8 cellular contexts compared by ENCODE assay signal in the genomic region with DNA sequence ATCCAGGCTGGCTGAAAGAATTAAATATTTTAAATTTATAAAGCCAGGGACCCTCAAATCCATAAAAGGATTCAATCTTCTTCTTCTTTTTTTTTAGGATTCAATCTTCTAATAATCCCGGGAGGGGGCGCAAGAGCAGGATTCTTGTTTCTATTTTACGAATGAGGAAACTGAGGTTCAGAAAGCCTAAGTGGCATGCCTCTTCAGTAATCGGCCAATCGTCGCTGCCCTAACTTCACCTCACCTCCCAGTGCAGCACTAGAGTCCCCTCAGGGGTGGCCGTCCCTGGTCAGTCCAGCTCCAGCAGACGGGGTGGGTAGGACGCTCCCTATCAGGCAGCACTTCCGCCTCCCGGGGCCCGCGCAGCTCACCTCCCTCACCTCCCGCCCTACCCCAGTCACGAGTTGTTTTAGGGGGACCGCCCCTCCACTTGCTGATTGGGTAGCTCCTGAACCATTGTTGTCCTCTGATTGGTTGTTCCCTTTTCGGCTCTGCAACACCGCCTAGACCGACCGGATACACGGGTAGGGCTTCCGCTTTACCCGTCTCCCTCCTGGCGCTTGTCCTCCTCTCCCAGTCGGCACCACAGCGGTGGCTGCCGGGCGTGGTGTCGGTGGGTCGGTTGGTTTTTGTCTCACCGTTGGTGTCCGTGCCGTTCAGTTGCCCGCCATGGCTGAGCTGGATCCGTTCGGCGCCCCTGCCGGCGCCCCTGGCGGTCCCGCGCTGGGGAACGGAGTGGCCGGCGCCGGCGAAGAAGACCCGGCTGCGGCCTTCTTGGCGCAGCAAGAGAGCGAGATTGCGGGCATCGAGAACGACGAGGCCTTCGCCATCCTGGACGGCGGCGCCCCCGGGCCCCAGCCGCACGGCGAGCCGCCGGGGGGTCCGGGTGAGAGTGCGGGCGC. TPM values are rescaled to one million over a fixed set of nuclear protein-coding genes. Genes with fewer than 3 reads are reported as not detected.
DNase-seq lines count a peak whose midpoint lies in the region; ATAC-seq and TF ChIP-seq lines count a peak whose summit lies in the region.

A gene with protein sequence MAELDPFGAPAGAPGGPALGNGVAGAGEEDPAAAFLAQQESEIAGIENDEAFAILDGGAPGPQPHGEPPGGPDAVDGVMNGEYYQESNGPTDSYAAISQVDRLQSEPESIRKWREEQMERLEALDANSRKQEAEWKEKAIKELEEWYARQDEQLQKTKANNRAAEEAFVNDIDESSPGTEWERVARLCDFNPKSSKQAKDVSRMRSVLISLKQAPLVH (plus strand): TSS at position 534 of the 902 bp plus-strand sequence. CDS start 136 bp downstream, at position 670.

- peak in 1 of 2 experiments; percentile 44 for TF ChIP-seq CTCF in Caco-2 (IDR thresholded peaks at IDR 0.05; ENCODE audit: insufficient read depth in 1 of 2, low read depth in 1 of 2, low read length in 1 of 2, severe bottlenecking in 1 of 2, unreplicated experiment in 1 of 2)

- CTCF ChIA-PET in Caco-2 (lab: Charles Lee), result interaction anchor here (0.6 to 2.3 kb wide), 15 partner anchors 14 to 1119 kb away, joined by 3 to 13 read pairs (median 3); a partner anchor contains a TSS
- CTCF ChIA-PET in activated CD8-positive, alpha-beta memory T cell treated with anti-CD3 and anti-CD28 coated beads for 36 hours (lab: Charles Lee), result interaction anchor here (0.7 to 2.6 kb wide), 9 partner anchors 14 to 138 kb away, joined by 3 to 9 read pairs (median 5); a partner anchor contains a TSS

- H3K4me1 ChIP-seq in Caco-2, result peaks cover 7% of the 10 kb centered on the region; the same call in 1 of the 2 replicates
- H3K4me1 ChIP-seq in effector memory CD4-positive, alpha-beta T cell (ENCODE audit: control insufficient read depth, insufficient read depth, low read length, poor library complexity, severe bottlenecking), result peaks cover 25% of the 10 kb centered on the region

- H3K27ac ChIP-seq in effector memory CD4-positive, alpha-beta T cell (ENCODE audit: insufficient read depth, low read length, poor library complexity, severe bottlenecking), result peak within 1 kb of the TSS; percentile 88

- H3K27me3 ChIP-seq in Caco-2 (replicated peaks; ENCODE audit: control insufficient read depth, insufficient read depth, low read length), result no peaks in the 10 kb centered on the region
- no peaks in the 10 kb centered on the region for H3K27me3 ChIP-seq in effector memory CD4-positive, alpha-beta T cell (replicated peaks; ENCODE audit: control insufficient read depth, insufficient read depth, low read length, poor library complexity, severe bottlenecking)

- POLR2A ChIA-PET in Caco-2 (lab: Charles Lee), result interaction anchor here (0.5 to 2.6 kb wide), 21 partner anchors 8 to 1555 kb away, joined by 3 to 19 read pairs (median 3); a partner anchor contains a TSS
- POLR2A ChIA-PET in activated CD8-positive, alpha-beta memory T cell treated with anti-CD3 and anti-CD28 coated beads for 36 hours (lab: Charles Lee), result interaction anchor here (0.5 to 1.6 kb wide), 13 partner anchors 20 to 296 kb away, joined by 3 to 4 read pairs (median 3); no protein-coding TSS in a partner anchor

- ATAC-seq in GM21360 (IDR thresholded peaks at IDR 0.05; ENCODE audit: unreplicated experiment), result peak; percentile 93

- no TSS peak for BruUV-seq in Caco-2 (replicated peaks; lab: Mats Ljungman, UMichigan)

- peak within 1 kb of the TSS; percentile 82 for H3K4me3 ChIP-seq in Caco-2 (ENCODE audit: low read depth, low read length)
- H3K4me3 ChIP-seq in effector memory CD4-positive, alpha-beta T cell (ENCODE audit: insufficient read depth, low read depth, low read length, poor library complexity, severe bottlenecking), result peak within 1 kb of the TSS; percentile 93

- H3K9me3 ChIP-seq in Caco-2, result no peaks in the 10 kb centered on the region
- H3K9me3 ChIP-seq in effector memory CD4-positive, alpha-beta T cell (ENCODE audit: control insufficient read depth, low read length), result no peaks in the 10 kb centered on the region

- peaks cover 38% of the 10 kb centered on the region for H3K4me1 Mint-ChIP-seq in Caco-2 (ENCODE audit: low read depth, unreplicated experiment)

- H3K27me3 Mint-ChIP-seq in Caco-2 (ENCODE audit: insufficient read depth, unreplicated experiment), result no peaks in the 10 kb centered on the region

- peaks cover 45% of the 10 kb centered on the region for H3K36me3 Mint-ChIP-seq in Caco-2 (ENCODE audit: insufficient read depth, unreplicated experiment)

- DNase-seq in Caco-2 (peak; percentile 98 to 99), HT1080 (ENCODE audit: low read depth) (peak; percentile 99), NOMO-1 (lab: John Stamatoyannopoulos, UW; ENCODE audit: unreplicated experiment in 2 of 2) (peak; percentile 100), lung microvascular endothelial cell (ENCODE audit: low read depth in 2 of 2) (peak; percentile 99)
- peak; percentile 89 to 96 (median 95) for DNase-seq in effector memory CD4-positive, alpha-beta T cell
- peak; percentile 88 to 94 (median 91) for DNase-seq in stimulated activated CD4-positive, alpha-beta T cell treated with anti-CD3 and anti-CD28 coated beads, TNF-alpha, amount 100 ng/mL, for 48 hours (ENCODE audit: low read depth in 3 of 3)

- intact Hi-C loops in Caco-2 (cut with micrococcal nuclease; ENCODE audit: unreplicated experiment), result loop anchor here (1.0 kb wide), 1 partner anchor 130 kb away; no protein-coding TSS in a partner anchor

- H3K36me3 ChIP-seq in Caco-2 (ENCODE audit: control insufficient read depth, insufficient read depth, low read length), result no peaks in the 10 kb centered on the region; the same call in 1 of the 2 replicates
- no peaks in the 10 kb centered on the region for H3K36me3 ChIP-seq in effector memory CD4-positive, alpha-beta T cell (ENCODE audit: control insufficient read depth, insufficient read depth, low read length)

- H3K9me3 Mint-ChIP-seq in Caco-2 (ENCODE audit: unreplicated experiment), result no peaks in the 10 kb centered on the region

- H3K27ac Mint-ChIP-seq in Caco-2 (ENCODE audit: unreplicated experiment), result peak within 1 kb of the TSS; percentile 81

- H3K4me3 Mint-ChIP-seq in Caco-2 (ENCODE audit: unreplicated experiment), result peak within 1 kb of the TSS; percentile 95

RNA-seq across cellular contexts. Expression of the gene that starts here (rescaled TPM):
- total RNA-seq in Caco-2 (2022) (256 and 269 TPM in 2 replicates), lung microvascular endothelial cell (221 and 243 TPM in 2 replicates)
- 437 and 448 TPM in 2 replicates for total RNA-seq in HT1080 (2014; rRNA removed; shearing (Covaris generic))
- 323 and 333 TPM in 2 replicates for polyA plus RNA-seq in HT1080 (2015; cell fraction: cytosol; rRNA removed)
- polyA plus RNA-seq in HT1080 (2015; cell fraction: nucleus; rRNA removed), result 115 and 142 TPM in 2 replicates
- total RNA-seq in activated CD8-positive, alpha-beta memory T cell treated with anti-CD3 and anti-CD28 coated beads for 36 hours, result 100 to 1,000 TPM; 181 TPM

Comparison
In these comparisons a context has a peak if more than half of its experiments do, and no peak if none do; other contexts are left out.
1. Peak in every context shown above with its lines: DNase-seq, ATAC-seq, H3K4me3 ChIP-seq and H3K27ac ChIP-seq.